ENCODE assay signal across 9 cellular contexts in genomic region chr6:107132330-107132954, GRCh38. TPM values are rescaled to one million over a fixed set of nuclear protein-coding genes. Genes with fewer than 3 reads are reported as not detected.
A peak's percentile ranks its signal among the peaks of the same experiment; 100 is the strongest.
DNase-seq lines count a peak whose midpoint lies in the region; ATAC-seq and TF ChIP-seq lines count a peak whose summit lies in the region.
"Had no signal": no experiment of that assay in that cellular context is flagged by ENCODE, and none has a peak within 500 bp of the region (broad histone marks: within the 10 kb centered on the region; RNA-seq: fewer than 3 reads in every experiment).

No MANE protein-coding gene starts in this region.

- DNase-seq in Ammon's horn (ENCODE audit: low spot score), result peak; percentile 26
- peak; percentile 49 for DNase-seq in SK-N-DZ (ENCODE audit: low spot score)
- peak; percentile 39 for DNase-seq in fibroblast of mammary gland (ENCODE audit: low read depth)
- DNase-seq in stimulated activated CD8-positive, alpha-beta memory T cell treated with anti-CD3 and anti-CD28 coated beads, Interleukin-4, amount 100 ng/mL, for 48 hours, result peak; percentile 46
- no peak for DNase-seq in GM19238 (ENCODE audit: insufficient read length, low spot score)

- H3K4me3 ChIP-seq in fibroblast of mammary gland (ENCODE audit: control insufficient read depth, low read depth, low read length), result no peak overlapping the region

- TF ChIP-seq CTCF in GM12874 (IDR thresholded peaks at IDR 0.05; ENCODE audit: insufficient read depth, low read depth, low read length), result peak; percentile 20; the same call in 1 of the 2 replicates
- TF ChIP-seq CTCF in fibroblast of mammary gland (conservative IDR thresholded peaks at IDR 0.05; ENCODE audit: control insufficient read depth, insufficient read depth, low read depth, low read length), result peak; percentile 50

- ATAC-seq in HG02642 (IDR thresholded peaks at IDR 0.05; ENCODE audit: poor library complexity, unreplicated experiment) (no peak), GM19397 (IDR thresholded peaks at IDR 0.05; ENCODE audit: unreplicated experiment) (no peak)
- ATAC-seq: effector memory CD8-positive, alpha-beta T cell had no signal

RNA-seq across cellular contexts. Expression of gene BEND3, which starts 17.1 kb away (rescaled TPM):
- 6.8 and 7.4 TPM in 2 replicates for polyA plus RNA-seq in SK-N-DZ (2014; cell fraction: cytosol; rRNA removed)
- polyA plus RNA-seq in SK-N-DZ (2014; cell fraction: nucleus; rRNA removed), result 6.6 and 11.9 TPM in 2 replicates
